23 cellular contexts compared by ENCODE assay signal in genomic region chr20:5570031-5570430, GRCh38. TPM values are rescaled to one million over a fixed set of nuclear protein-coding genes. Genes with fewer than 3 reads are reported as not detected.
A peak's percentile ranks its signal among the peaks of the same experiment; 100 is the strongest.
DNase-seq lines count a peak whose midpoint lies in the region; ATAC-seq and TF ChIP-seq lines count a peak whose summit lies in the region.
"Had no signal": no experiment of that assay in that cellular context is flagged by ENCODE, and none has a peak within 500 bp of the region (broad histone marks: within the 10 kb centered on the region; RNA-seq: fewer than 3 reads in every experiment).

No MANE protein-coding gene starts in this region.

- peak overlapping the region; percentile 81 for H3K27ac Mint-ChIP-seq in T-helper 2 cell treated with Interferon-gamma antibody and Interleukin-4, amounts not matched to agents 5 μg/mL and 100 μg/mL, for 36 hours
- peak overlapping the region; percentile 87 for H3K27ac Mint-ChIP-seq in CD4-positive, alpha-beta T cell
- peak overlapping the region; percentile 53 to 65 for H3K27ac Mint-ChIP-seq in natural killer cell

- no peaks in the 10 kb centered on the region for H3K27me3 Mint-ChIP-seq in T-helper 2 cell treated with Interferon-gamma antibody and Interleukin-4, amounts not matched to agents 5 μg/mL and 100 μg/mL, for 36 hours (ENCODE audit: low read depth)
- H3K27me3 Mint-ChIP-seq in CD4-positive, alpha-beta T cell, result no peaks in the 10 kb centered on the region
- H3K27me3 Mint-ChIP-seq in natural killer cell (ENCODE audit: low read depth in 2 of 2), result no peaks in the 10 kb centered on the region
- H3K27me3 Mint-ChIP-seq: activated naive CD8-positive, alpha-beta T cell treated with anti-CD3 and anti-CD28 coated beads for 36 hours had no signal

- intact Hi-C loops in CD4-positive, alpha-beta T cell (cut with DNase I, micrococcal nuclease), result loop anchor here in 1 of 2 experiments (2.0 kb wide), 1 partner anchor 39 kb away; no protein-coding TSS in a partner anchor
- intact Hi-C loops in adrenal gland (cut with DNase I) (loop anchor here (5.0 to 10.0 kb wide), 2 partner anchors 215 to 217 kb away; no protein-coding TSS in a partner anchor), natural killer cell (cut with micrococcal nuclease) (no loop called here)

- H3K36me3 ChIP-seq in adrenal gland (replicated peaks in 1 of 2), result peaks cover 0 to 58% of the 10 kb centered on the region in 2 donors

- H3K36me3 Mint-ChIP-seq in T-helper 2 cell treated with Interferon-gamma antibody and Interleukin-4, amounts not matched to agents 5 μg/mL and 100 μg/mL, for 36 hours (ENCODE audit: low read depth), result peaks cover 44% of the 10 kb centered on the region
- H3K36me3 Mint-ChIP-seq in CD4-positive, alpha-beta T cell (ENCODE audit: low read depth), result peaks cover 95% of the 10 kb centered on the region
- H3K36me3 Mint-ChIP-seq in natural killer cell, result peaks cover 21% of the 10 kb centered on the region

- no peak for TF ChIP-seq POLR2A in adrenal gland (IDR thresholded peaks at IDR 0.05)

- H3K9me3 Mint-ChIP-seq in T-helper 2 cell treated with Interferon-gamma antibody and Interleukin-4, amounts not matched to agents 5 μg/mL and 100 μg/mL, for 36 hours, result no peaks in the 10 kb centered on the region
- H3K9me3 Mint-ChIP-seq in CD4-positive, alpha-beta T cell, result no peaks in the 10 kb centered on the region
- H3K9me3 Mint-ChIP-seq in natural killer cell, result no peaks in the 10 kb centered on the region
- H3K9me3 Mint-ChIP-seq: activated naive CD8-positive, alpha-beta T cell treated with anti-CD3 and anti-CD28 coated beads for 36 hours had no signal

- POLR2A ChIA-PET in CD4-positive, alpha-beta T cell (lab: Charles Lee), result interaction anchor here (0.6 to 3.5 kb wide), 5 partner anchors 8 to 227 kb away, joined by 3 to 17 read pairs (median 4); no protein-coding TSS in a partner anchor

- CTCF ChIA-PET in CD4-positive, alpha-beta T cell (lab: Charles Lee), result interaction anchor here (0.6 to 4.2 kb wide), 8 partner anchors 17 to 366 kb away, joined by 3 to 30 read pairs (median 3); no protein-coding TSS in a partner anchor

- 78 to 88% (median 85%) methylated on average over 4 of the region's 4 CpGs for WGBS in adrenal gland, 4 donors

- no peak overlapping the region for H3K4me3 ChIP-seq in adrenal gland
- H3K4me3 ChIP-seq: esophagus squamous epithelium, gastrocnemius medialis, smooth muscle cell had no signal

- no peaks in the 10 kb centered on the region for H3K9me3 ChIP-seq in CD4-positive, alpha-beta T cell (ENCODE audit: control insufficient read depth, low read length)
- no peaks in the 10 kb centered on the region for H3K9me3 ChIP-seq in adrenal gland (replicated peaks in 1 of 3)
- H3K9me3 ChIP-seq: Caco-2, esophagus squamous epithelium, gastrocnemius medialis had no signal

- TF ChIP-seq CTCF in CD4-positive, alpha-beta T cell (IDR thresholded peaks at IDR 0.05), result no peak
- TF ChIP-seq CTCF in adrenal gland (IDR thresholded peaks at IDR 0.05) (no peak), natural killer cell (IDR thresholded peaks at IDR 0.05) (no peak)

- peaks cover 0 to 22% of the 10 kb centered on the region in 2 donors for H3K4me1 ChIP-seq in adrenal gland (replicated peaks in 1 of 2)
- H3K4me1 ChIP-seq: Caco-2, esophagus squamous epithelium, gastrocnemius medialis had no signal

- peak; percentile 72 for ATAC-seq in CD4-positive, alpha-beta T cell (ENCODE audit: poor library complexity)
- no peak for ATAC-seq in natural killer cell
- ATAC-seq in HG03159 (IDR thresholded peaks at IDR 0.05; ENCODE audit: unreplicated experiment), result no peak
- ATAC-seq: gastrocnemius medialis; stimulated activated naive CD8-positive, alpha-beta T cell treated with anti-CD3 and anti-CD28 coated beads, Interleukin-15, Interleukin-2, amounts not matched to agents 100 U/mL and 50 U/mL, for 24 hours had no signal

- peak overlapping the region; percentile 54 for H3K4me3 Mint-ChIP-seq in T-helper 2 cell treated with Interferon-gamma antibody and Interleukin-4, amounts not matched to agents 5 μg/mL and 100 μg/mL, for 36 hours
- H3K4me3 Mint-ChIP-seq in CD4-positive, alpha-beta T cell, result peak overlapping the region; percentile 48
- H3K4me3 Mint-ChIP-seq in natural killer cell, result no peak overlapping the region
- H3K4me3 Mint-ChIP-seq: activated naive CD8-positive, alpha-beta T cell treated with anti-CD3 and anti-CD28 coated beads for 36 hours had no signal

- peaks cover 25% of the 10 kb centered on the region for H3K4me1 Mint-ChIP-seq in T-helper 2 cell treated with Interferon-gamma antibody and Interleukin-4, amounts not matched to agents 5 μg/mL and 100 μg/mL, for 36 hours (ENCODE audit: low read depth)
- H3K4me1 Mint-ChIP-seq in CD4-positive, alpha-beta T cell (ENCODE audit: low read depth), result peaks cover 47% of the 10 kb centered on the region
- peaks cover 11 to 27% of the 10 kb centered on the region in 2 donors for H3K4me1 Mint-ChIP-seq in natural killer cell

- no peak for DNase-seq in T-helper 2 cell treated with Interferon-gamma antibody and Interleukin-4, amounts not matched to agents 5 μg/mL and 100 μg/mL, for 36 hours (ENCODE audit: low spot score)
- no peak for DNase-seq in T-helper 2 cell
- DNase-seq in CD4-positive, alpha-beta T cell, result no peak
- DNase-seq in adrenal gland, result no peak
- DNase-seq in natural killer cell, result no peak
- no peak for DNase-seq in NCI-H1694 (lab: John Stamatoyannopoulos, UW)
- no peak for DNase-seq in activated CD4-positive, CD25-positive, alpha-beta regulatory T cell (lab: John Stamatoyannopoulos, UW)
- DNase-seq: 8988T; activated CD4-positive, CD25-positive, alpha-beta regulatory T cell treated with anti-CD3 and anti-CD28 coated beads, Interleukin-2, amount 50 U/mL, for 72 hours; activated CD8-positive, alpha-beta memory T cell treated with anti-CD3 and anti-CD28 coated beads, Interleukin-2, amount 50 U/mL, for 4 hours; activated naive CD8-positive, alpha-beta T cell treated with anti-CD3 and anti-CD28 coated beads for 36 hours; Caco-2; DMS79 treated with DMSO at 0.1 percent for 48 hours; esophagus squamous epithelium; gastrocnemius medialis; NCI-H187; NCI-H526 treated with DMSO at 0.1 percent for 48 hours; RPMI8226; stimulated activated CD4-positive, alpha-beta T cell treated with anti-CD3 and anti-CD28 coated beads, Interleukin-2, amount 100 ng/mL, for 48 hours; stimulated activated naive CD8-positive, alpha-beta T cell treated with anti-CD3 and anti-CD28 coated beads, Interleukin-15, Interleukin-2, amounts not matched to agents 100 U/mL and 50 U/mL, for 24 hours had no signal

- H3K27me3 ChIP-seq in CD4-positive, alpha-beta T cell (ENCODE audit: control insufficient read depth, insufficient read depth, low read length), result no peaks in the 10 kb centered on the region
- H3K27me3 ChIP-seq in adrenal gland, result no peaks in the 10 kb centered on the region
- H3K27me3 ChIP-seq: esophagus squamous epithelium, gastrocnemius medialis had no signal

- no peak overlapping the region for H3K27ac ChIP-seq in CD4-positive, alpha-beta T cell (ENCODE audit: low read depth, low read length)
- H3K27ac ChIP-seq in adrenal gland, result peak overlapping the region in 3 of 5 donors; percentile 26 to 50 (median 43)
- H3K27ac ChIP-seq: gastrocnemius medialis, KMS-11 had no signal

RNA-seq across cellular contexts. Expression of gene GPCPD1, which starts 40.8 kb away (rescaled TPM):
- 100 to 1,000 TPM; 171 to 176 TPM for total RNA-seq in CD4-positive, alpha-beta T cell
- 10 to 100 TPM in 6 of 8 donors, 1 to 10 TPM in 2; 8.4 to 39.8 (median 35.2) TPM for total RNA-seq in adrenal gland
- 10 to 100 TPM; 30.7 to 44.0 (median 42.8) TPM for polyA plus RNA-seq in adrenal gland
- total RNA-seq in natural killer cell, result 100 to 1,000 TPM; 121 to 134 (median 124) TPM
